Comparison of ENCODE assay signal across 1 cellular context in the genomic region with DNA sequence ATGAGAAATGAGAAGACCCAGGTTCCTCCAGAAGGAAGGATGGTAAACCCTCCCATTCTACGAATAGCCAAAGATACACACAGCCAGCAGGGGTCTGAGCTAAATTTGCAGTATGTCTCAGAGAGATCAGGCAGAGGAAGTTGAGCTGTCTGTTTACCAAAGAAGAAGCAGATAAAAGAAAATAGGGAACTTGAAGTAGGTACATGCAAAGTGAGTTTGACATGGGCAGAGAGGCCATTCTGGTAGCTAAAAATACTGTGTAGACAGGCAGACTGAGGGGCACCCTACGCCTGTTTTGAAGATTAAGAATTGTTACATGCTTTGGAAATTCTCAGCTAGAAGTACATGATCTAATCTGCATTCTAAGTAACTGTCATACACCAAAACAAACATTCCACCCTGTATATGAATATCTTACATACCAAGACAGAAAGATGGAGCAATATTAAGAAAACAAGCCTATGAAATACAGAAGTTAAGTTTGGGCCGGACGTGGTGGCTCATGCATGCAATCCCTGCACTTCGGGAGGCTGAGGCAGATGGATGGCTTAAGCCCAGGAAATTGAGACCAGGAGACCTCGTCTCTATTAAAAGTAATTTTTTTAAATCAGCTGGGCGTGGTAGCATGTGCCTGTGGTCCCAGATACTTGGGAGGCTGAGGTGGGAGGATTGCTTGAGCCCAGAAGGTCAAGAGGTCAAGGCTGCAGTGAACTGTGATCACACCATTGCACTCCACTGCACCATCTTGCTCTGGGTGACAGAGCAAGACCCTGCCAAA.
TF ChIP-seq lines count a peak whose summit lies in the region.

No MANE protein-coding gene starts in this region.

TF ChIP-seq in HepG2, 621 proteins besides CTCF, POLR2A, EP300 and RAD21 (continued from another document):
- TF ChIP-seq, protein P1, sequence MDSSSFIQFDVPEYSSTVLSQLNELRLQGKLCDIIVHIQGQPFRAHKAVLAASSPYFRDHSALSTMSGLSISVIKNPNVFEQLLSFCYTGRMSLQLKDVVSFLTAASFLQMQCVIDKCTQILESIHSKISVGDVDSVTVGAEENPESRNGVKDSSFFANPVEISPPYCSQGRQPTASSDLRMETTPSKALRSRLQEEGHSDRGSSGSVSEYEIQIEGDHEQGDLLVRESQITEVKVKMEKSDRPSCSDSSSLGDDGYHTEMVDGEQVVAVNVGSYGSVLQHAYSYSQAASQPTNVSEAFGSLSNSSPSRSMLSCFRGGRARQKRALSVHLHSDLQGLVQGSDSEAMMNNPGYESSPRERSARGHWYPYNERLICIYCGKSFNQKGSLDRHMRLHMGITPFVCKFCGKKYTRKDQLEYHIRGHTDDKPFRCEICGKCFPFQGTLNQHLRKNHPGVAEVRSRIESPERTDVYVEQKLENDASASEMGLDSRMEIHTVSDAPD (CRISPR knock-in tag; IDR thresholded peaks at IDR 0.05): no peak
- TF ChIP-seq NCOR1 (IDR thresholded peaks at IDR 0.05; ENCODE audit: borderline replicate concordance, low read length) (no peak), SETDB1 (CRISPR knock-in tag; IDR thresholded peaks at IDR 0.05; ENCODE audit: borderline replicate concordance) (no peak)
TF ChIP-seq in HepG2: peak in this region for 0.
